26 cellular contexts compared by ENCODE assay signal in the genomic region with DNA sequence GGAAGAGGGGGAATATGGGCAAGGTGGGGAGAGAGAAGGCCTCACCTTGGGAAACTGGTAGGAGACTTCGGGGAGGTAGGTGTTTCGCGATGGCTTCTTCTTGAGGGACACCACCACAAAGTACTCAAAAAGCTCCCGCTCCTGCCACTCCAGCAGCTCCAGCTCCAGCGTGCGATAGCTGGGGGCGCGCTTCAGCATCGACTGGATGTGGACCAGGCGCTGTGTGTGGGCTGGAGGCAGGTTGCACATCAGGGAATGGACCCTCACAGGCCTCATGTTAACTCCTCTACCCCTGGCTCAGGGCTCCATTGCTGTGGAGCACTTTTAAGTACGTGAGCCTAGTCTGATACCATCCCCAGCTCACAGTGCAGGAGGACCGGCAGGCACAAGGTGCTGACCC.
"Had no signal": no experiment of that assay in that cellular context is flagged by ENCODE, and none has a peak within 500 bp of the region (broad histone marks: within the 10 kb centered on the region; RNA-seq: fewer than 3 reads in every experiment).

No MANE protein-coding gene starts in this region.

- H3K27ac ChIP-seq: epithelial cell of prostate, gastrocnemius medialis, SK-N-MC, suprapubic skin, VCaP had no signal

- H3K9me3 ChIP-seq: gastrocnemius medialis, suprapubic skin, tibial artery had no signal

- DNase-seq: activated CD4-positive, alpha-beta memory T cell treated with anti-CD3 and anti-CD28 coated beads for 36 hours; activated CD4-positive, alpha-beta T cell treated with anti-CD3 and anti-CD28 coated beads for 48 hours; activated CD8-positive, alpha-beta memory T cell treated with anti-CD3 and anti-CD28 coated beads, Interleukin-2, amount 50 U/mL, for 4 hours; activated gamma-delta T cell; activated naive CD4-positive, alpha-beta T cell treated with anti-CD3 and anti-CD28 coated beads, Interleukin-2, amount 10 ng/mL, durations not matched to agents 7 days and 5 days; activated naive CD8-positive, alpha-beta T cell treated with anti-CD3 and anti-CD28 coated beads, Interleukin-2, amount 10 ng/mL, durations not matched to agents 7 days and 5 days; activated T-cell treated with anti-CD3 and anti-CD28 coated beads, Interleukin-2, amount 50 U/mL, for 24 hours; dermis blood vessel endothelial cell; effector CD4-positive, alpha-beta T cell; gastrocnemius medialis; hippocampal formation; left colon; small intestine; stimulated activated CD4-positive, alpha-beta T cell treated with anti-CD3 and anti-CD28 coated beads, Interleukin-4, amount 100 ng/mL, for 4 hours; stimulated activated CD8-positive, alpha-beta memory T cell treated with anti-CD3 and anti-CD28 coated beads, Interleukin-4, amount 100 ng/mL, for 48 hours; stimulated activated naive CD8-positive, alpha-beta T cell treated with anti-CD3 and anti-CD28 coated beads, Interleukin-15, amount 100 ng/mL, for 72 hours; T-helper 9 cell; tibial artery had no signal

- H3K9me3 Mint-ChIP-seq: activated CD4-positive, alpha-beta memory T cell treated with anti-CD3 and anti-CD28 coated beads for 36 hours; activated naive CD4-positive, alpha-beta T cell treated with anti-CD3 and anti-CD28 coated beads, Interleukin-2, amount 10 ng/mL, durations not matched to agents 7 days and 5 days; activated naive CD8-positive, alpha-beta T cell treated with anti-CD3 and anti-CD28 coated beads, Interleukin-2, amount 10 ng/mL, durations not matched to agents 7 days and 5 days; activated T-cell treated with anti-CD3 and anti-CD28 coated beads, Interleukin-2, amount 50 U/mL, for 24 hours; memory B cell; natural killer cell treated with Interleukin-12 subunit alpha and Interleukin-12 subunit beta and Interleukin-15 and Interleukin-18, amount 100 ng/mL, for 72 hours; stimulated activated memory B cell treated with anti-CD40 and anti-IgM and Interleukin-4, amounts not matched to agents 10 μg/mL and 1 μg/mL and 100 μg/mL, for 72 hours; stimulated activated naive CD8-positive, alpha-beta T cell treated with anti-CD3 and anti-CD28 coated beads, Interleukin-15, amount 100 ng/mL, for 72 hours had no signal

- H3K4me3 Mint-ChIP-seq: activated CD4-positive, alpha-beta memory T cell treated with anti-CD3 and anti-CD28 coated beads for 36 hours; activated naive CD4-positive, alpha-beta T cell treated with anti-CD3 and anti-CD28 coated beads, Interleukin-2, amount 10 ng/mL, durations not matched to agents 7 days and 5 days; activated naive CD8-positive, alpha-beta T cell treated with anti-CD3 and anti-CD28 coated beads, Interleukin-2, amount 10 ng/mL, durations not matched to agents 7 days and 5 days; activated T-cell treated with anti-CD3 and anti-CD28 coated beads, Interleukin-2, amount 50 U/mL, for 24 hours; memory B cell; natural killer cell treated with Interleukin-12 subunit alpha and Interleukin-12 subunit beta and Interleukin-15 and Interleukin-18, amount 100 ng/mL, for 72 hours; stimulated activated memory B cell treated with anti-CD40 and anti-IgM and Interleukin-4, amounts not matched to agents 10 μg/mL and 1 μg/mL and 100 μg/mL, for 72 hours; stimulated activated naive CD8-positive, alpha-beta T cell treated with anti-CD3 and anti-CD28 coated beads, Interleukin-15, amount 100 ng/mL, for 72 hours had no signal

- ATAC-seq: gastrocnemius medialis; left colon; natural killer cell treated with Interleukin-12 subunit alpha and Interleukin-12 subunit beta and Interleukin-15 and Interleukin-18, amount 100 ng/mL, for 72 hours; sciatic nerve; stimulated activated memory B cell treated with anti-CD40 and anti-IgM and Interleukin-4, amounts not matched to agents 10 μg/mL and 1 μg/mL and 100 μg/mL, for 72 hours; stimulated activated naive CD8-positive, alpha-beta T cell treated with anti-CD3 and anti-CD28 coated beads, Interleukin-15, amount 100 ng/mL, for 72 hours had no signal

- H3K36me3 Mint-ChIP-seq: activated CD4-positive, alpha-beta memory T cell treated with anti-CD3 and anti-CD28 coated beads for 36 hours; activated naive CD4-positive, alpha-beta T cell treated with anti-CD3 and anti-CD28 coated beads, Interleukin-2, amount 10 ng/mL, durations not matched to agents 7 days and 5 days; activated naive CD8-positive, alpha-beta T cell treated with anti-CD3 and anti-CD28 coated beads, Interleukin-2, amount 10 ng/mL, durations not matched to agents 7 days and 5 days; memory B cell; natural killer cell treated with Interleukin-12 subunit alpha and Interleukin-12 subunit beta and Interleukin-15 and Interleukin-18, amount 100 ng/mL, for 72 hours; stimulated activated memory B cell treated with anti-CD40 and anti-IgM and Interleukin-4, amounts not matched to agents 10 μg/mL and 1 μg/mL and 100 μg/mL, for 72 hours had no signal

- H3K27me3 ChIP-seq: gastrocnemius medialis, suprapubic skin, tibial artery had no signal

- H3K27ac Mint-ChIP-seq: activated CD4-positive, alpha-beta memory T cell treated with anti-CD3 and anti-CD28 coated beads for 36 hours; activated naive CD4-positive, alpha-beta T cell treated with anti-CD3 and anti-CD28 coated beads, Interleukin-2, amount 10 ng/mL, durations not matched to agents 7 days and 5 days; activated naive CD8-positive, alpha-beta T cell treated with anti-CD3 and anti-CD28 coated beads, Interleukin-2, amount 10 ng/mL, durations not matched to agents 7 days and 5 days; activated T-cell treated with anti-CD3 and anti-CD28 coated beads, Interleukin-2, amount 50 U/mL, for 24 hours; memory B cell; natural killer cell treated with Interleukin-12 subunit alpha and Interleukin-12 subunit beta and Interleukin-15 and Interleukin-18, amount 100 ng/mL, for 72 hours; stimulated activated memory B cell treated with anti-CD40 and anti-IgM and Interleukin-4, amounts not matched to agents 10 μg/mL and 1 μg/mL and 100 μg/mL, for 72 hours; stimulated activated naive CD8-positive, alpha-beta T cell treated with anti-CD3 and anti-CD28 coated beads, Interleukin-15, amount 100 ng/mL, for 72 hours had no signal

- H3K4me3 ChIP-seq: gastrocnemius medialis, SK-N-MC, suprapubic skin, tibial artery had no signal

- H3K27me3 Mint-ChIP-seq: activated CD4-positive, alpha-beta memory T cell treated with anti-CD3 and anti-CD28 coated beads for 36 hours; activated naive CD8-positive, alpha-beta T cell treated with anti-CD3 and anti-CD28 coated beads, Interleukin-2, amount 10 ng/mL, durations not matched to agents 7 days and 5 days; activated T-cell treated with anti-CD3 and anti-CD28 coated beads, Interleukin-2, amount 50 U/mL, for 24 hours; memory B cell; natural killer cell treated with Interleukin-12 subunit alpha and Interleukin-12 subunit beta and Interleukin-15 and Interleukin-18, amount 100 ng/mL, for 72 hours; stimulated activated memory B cell treated with anti-CD40 and anti-IgM and Interleukin-4, amounts not matched to agents 10 μg/mL and 1 μg/mL and 100 μg/mL, for 72 hours; stimulated activated naive CD8-positive, alpha-beta T cell treated with anti-CD3 and anti-CD28 coated beads, Interleukin-15, amount 100 ng/mL, for 72 hours had no signal

- H3K4me1 Mint-ChIP-seq: activated naive CD4-positive, alpha-beta T cell treated with anti-CD3 and anti-CD28 coated beads, Interleukin-2, amount 10 ng/mL, durations not matched to agents 7 days and 5 days had no signal
